ENCODE assay signal across 15 cellular contexts in genomic region chr1:107689157-107689556, GRCh38.
DNase-seq lines count a peak whose midpoint lies in the region; ATAC-seq and TF ChIP-seq lines count a peak whose summit lies in the region.
"Had no signal": no experiment of that assay in that cellular context is flagged by ENCODE, and none has a peak within 500 bp of the region (broad histone marks: within the 10 kb centered on the region; RNA-seq: fewer than 3 reads in every experiment).

No MANE protein-coding gene starts in this region.

- no peak for ATAC-seq in CD4-positive, alpha-beta T cell (ENCODE audit: poor library complexity)
- ATAC-seq: activated T-helper 17 cell treated with anti-CD3 and anti-CD28 coated beads, Interleukin-2, amount 50 U/mL, for 72 hours; left ventricle myocardium superior had no signal

- peak overlapping the region; percentile 77 for H3K4me3 Mint-ChIP-seq in Calu3 (ENCODE audit: low read depth, unreplicated experiment)
- H3K4me3 Mint-ChIP-seq in neural progenitor cell = no peak overlapping the region
- H3K4me3 Mint-ChIP-seq in CD4-positive, alpha-beta T cell = no peak overlapping the region
- H3K4me3 Mint-ChIP-seq: activated T-helper 17 cell treated with anti-CD3 and anti-CD28 coated beads, Interleukin-2, amount 50 U/mL, for 72 hours had no signal

- H3K4me3 ChIP-seq in NT2/D1 (ENCODE audit: insufficient read length, low read depth) = no peak overlapping the region
- H3K4me3 ChIP-seq in esophagus muscularis mucosa = no peak overlapping the region
- no peak overlapping the region for H3K4me3 ChIP-seq in neural progenitor cell
- H3K4me3 ChIP-seq: dorsolateral prefrontal cortex, MG63 had no signal

- no peaks in the 10 kb centered on the region for H3K36me3 ChIP-seq in NT2/D1 (ENCODE audit: insufficient read depth, insufficient read length, low read length)
- no peaks in the 10 kb centered on the region for H3K36me3 ChIP-seq in esophagus muscularis mucosa
- no peaks in the 10 kb centered on the region for H3K36me3 ChIP-seq in neural progenitor cell
- H3K36me3 ChIP-seq: MG63 had no signal

- H3K27me3 ChIP-seq in NT2/D1 (ENCODE audit: insufficient read depth, insufficient read length) (no peaks in the 10 kb centered on the region), esophagus muscularis mucosa (no peaks in the 10 kb centered on the region), neural progenitor cell (no peaks in the 10 kb centered on the region)
- no peaks in the 10 kb centered on the region for H3K27me3 ChIP-seq in CD4-positive, alpha-beta T cell (ENCODE audit: control insufficient read depth, insufficient read depth, low read length)
- H3K27me3 ChIP-seq: dorsolateral prefrontal cortex, MG63 had no signal

- intact Hi-C loops in Calu3 (cut with micrococcal nuclease; ENCODE audit: unreplicated experiment) = loop anchor here (1.0 to 5.0 kb wide), 3 partner anchors 24 to 97 kb away; no protein-coding TSS in a partner anchor
- intact Hi-C loops in esophagus muscularis mucosa (cut with DNase I) = no loop called here
- intact Hi-C loops in CD4-positive, alpha-beta T cell (cut with DNase I, micrococcal nuclease) = no loop called here

- H2AFZ ChIP-seq in neural progenitor cell (replicated peaks) = peak overlapping the region; percentile 63

- H3K36me3 Mint-ChIP-seq in Calu3 (ENCODE audit: insufficient read depth, unreplicated experiment) (peaks cover 28% of the 10 kb centered on the region), neural progenitor cell (no peaks in the 10 kb centered on the region)
- H3K36me3 Mint-ChIP-seq in CD4-positive, alpha-beta T cell (ENCODE audit: low read depth) = no peaks in the 10 kb centered on the region

- peak overlapping the region; percentile 26 to 56 (median 52) for H3K27ac ChIP-seq in esophagus muscularis mucosa (replicated peaks in 1 of 4)
- H3K27ac ChIP-seq in neural progenitor cell = no peak overlapping the region
- no peak overlapping the region for H3K27ac ChIP-seq in CD4-positive, alpha-beta T cell (ENCODE audit: low read depth, low read length)
- H3K27ac ChIP-seq: dorsolateral prefrontal cortex had no signal

- peaks cover 37% of the 10 kb centered on the region for H3K4me1 Mint-ChIP-seq in Calu3 (ENCODE audit: low read depth, unreplicated experiment)
- H3K4me1 Mint-ChIP-seq in neural progenitor cell = peaks cover 8% of the 10 kb centered on the region
- no peaks in the 10 kb centered on the region for H3K4me1 Mint-ChIP-seq in CD4-positive, alpha-beta T cell (ENCODE audit: low read depth)
- H3K4me1 Mint-ChIP-seq: activated T-helper 17 cell treated with anti-CD3 and anti-CD28 coated beads, Interleukin-2, amount 50 U/mL, for 72 hours had no signal

- WGBS in esophagus muscularis mucosa = 32% methylated on average over 1 of the region's 1 CpG

- POLR2A ChIA-PET in CD4-positive, alpha-beta T cell (lab: Charles Lee) = no interaction called here

- no peak for TF ChIP-seq POLR2A in esophagus muscularis mucosa (IDR thresholded peaks at IDR 0.05; ENCODE audit: low read depth)

- no peak overlapping the region for H3K4me2 ChIP-seq in neural progenitor cell

- H3K9me3 Mint-ChIP-seq in Calu3 (ENCODE audit: low read depth, unreplicated experiment) = no peaks in the 10 kb centered on the region
- H3K9me3 Mint-ChIP-seq in neural progenitor cell = no peaks in the 10 kb centered on the region
- H3K9me3 Mint-ChIP-seq in CD4-positive, alpha-beta T cell = no peaks in the 10 kb centered on the region
- H3K9me3 Mint-ChIP-seq: activated T-helper 17 cell treated with anti-CD3 and anti-CD28 coated beads, Interleukin-2, amount 50 U/mL, for 72 hours had no signal

- TF ChIP-seq CTCF in Calu3 (IDR thresholded peaks at IDR 0.05; ENCODE audit: unreplicated experiment) = no peak
- TF ChIP-seq CTCF in esophagus muscularis mucosa (IDR thresholded peaks at IDR 0.05) = no peak
- TF ChIP-seq CTCF in neural progenitor cell (IDR thresholded peaks at IDR 0.05) = no peak
- no peak for TF ChIP-seq CTCF in CD4-positive, alpha-beta T cell (IDR thresholded peaks at IDR 0.05)

- TF ChIP-seq EP300 in esophagus muscularis mucosa (IDR thresholded peaks at IDR 0.05) = no peak

- H3K9me3 ChIP-seq in NT2/D1 (ENCODE audit: insufficient read depth, low read length) (no peaks in the 10 kb centered on the region), esophagus muscularis mucosa (no peaks in the 10 kb centered on the region), neural progenitor cell (ENCODE audit: low read depth) (no peaks in the 10 kb centered on the region)
- no peaks in the 10 kb centered on the region for H3K9me3 ChIP-seq in CD4-positive, alpha-beta T cell (ENCODE audit: control insufficient read depth, low read length)
- H3K9me3 ChIP-seq: MG63 had no signal

- H3K79me2 ChIP-seq in neural progenitor cell (ENCODE audit: low read depth) = no peaks in the 10 kb centered on the region

- no peaks in the 10 kb centered on the region for H3F3A ChIP-seq in neural progenitor cell (ENCODE audit: low read depth)

- no peak overlapping the region for H3K9ac ChIP-seq in NT2/D1 (ENCODE audit: insufficient read length, low read depth)
- H3K9ac ChIP-seq in neural progenitor cell = no peak overlapping the region

- H3K27ac Mint-ChIP-seq in Calu3 (ENCODE audit: unreplicated experiment) = peak overlapping the region; percentile 95
- H3K27ac Mint-ChIP-seq in neural progenitor cell = no peak overlapping the region
- no peak overlapping the region for H3K27ac Mint-ChIP-seq in CD4-positive, alpha-beta T cell
- H3K27ac Mint-ChIP-seq: activated T-helper 17 cell treated with anti-CD3 and anti-CD28 coated beads, Interleukin-2, amount 50 U/mL, for 72 hours had no signal

- DNase-seq in Calu3 (peak; percentile 13), NT2/D1 (ENCODE audit: low read depth, low spot score) (peak; percentile 43), esophagus muscularis mucosa (ENCODE audit: extremely low spot score) (no peak), neural progenitor cell (ENCODE audit: low spot score) (no peak), UCSD-AML1 (lab: John Stamatoyannopoulos, UW; ENCODE audit: unreplicated experiment) (no peak), NCI-H748 treated with DMSO at 0.1 percent for 48 hours (lab: John Stamatoyannopoulos, UW) (no peak), superior temporal gyrus (ENCODE audit: extremely low spot score) (no peak)
- DNase-seq in CD4-positive, alpha-beta T cell = no peak
- DNase-seq: activated CD4-positive, alpha-beta T cell treated with anti-CD3 and anti-CD28 coated beads, Interleukin-2, amount 50 U/mL, for 48 hours; dorsolateral prefrontal cortex; GOT3; left ventricle myocardium superior; MG63; NCI-H2227 treated with DMSO at 0.1 percent for 48 hours had no signal

- H3K27me3 Mint-ChIP-seq in Calu3 (ENCODE audit: unreplicated experiment) (no peaks in the 10 kb centered on the region), neural progenitor cell (ENCODE audit: insufficient read depth, low read depth) (peaks cover 4% of the 10 kb centered on the region)
- H3K27me3 Mint-ChIP-seq in CD4-positive, alpha-beta T cell = no peaks in the 10 kb centered on the region
- H3K27me3 Mint-ChIP-seq: activated T-helper 17 cell treated with anti-CD3 and anti-CD28 coated beads, Interleukin-2, amount 50 U/mL, for 72 hours had no signal

- CTCF ChIA-PET in Calu3 (lab: Charles Lee) = interaction anchor here (0.6 to 1.2 kb wide), 3 partner anchors 18 to 265 kb away, joined by 3 read pairs; no protein-coding TSS in a partner anchor
- CTCF ChIA-PET in CD4-positive, alpha-beta T cell (lab: Charles Lee) = no interaction called here

- H4K20me1 ChIP-seq in neural progenitor cell (ENCODE audit: low read depth) = no peaks in the 10 kb centered on the region

- BruUV-seq in Calu3 (replicated peaks; lab: Mats Ljungman, UMichigan) = no TSS peak

- H3K4me1 ChIP-seq in NT2/D1 (ENCODE audit: insufficient read depth, insufficient read length) = peaks cover 3% of the 10 kb centered on the region
- H3K4me1 ChIP-seq in esophagus muscularis mucosa = peaks cover 0 to 60% (median 32%) of the 10 kb centered on the region in 4 donors
- no peaks in the 10 kb centered on the region for H3K4me1 ChIP-seq in neural progenitor cell

Comparison
In these comparisons a context has a peak if more than half of its experiments do, and no peak if none do; other contexts are left out.
1. DNase-seq: peak in Calu3 (single experiment) and NT2/D1 (single experiment); none in esophagus muscularis mucosa (single experiment), neural progenitor cell (single experiment), UCSD-AML1 (single experiment), CD4-positive, alpha-beta T cell (0 of 10), NCI-H748 treated with DMSO at 0.1 percent for 48 hours (single experiment) and superior temporal gyrus (single experiment).
2. H3K27ac ChIP-seq: peak in esophagus muscularis mucosa (4 of 4); none in neural progenitor cell (single experiment) and CD4-positive, alpha-beta T cell (single experiment).